Comparison of ENCODE assay signal across 7 cellular contexts in genomic region chr6:32700391-32701040, GRCh38.
DNase-seq lines count a peak whose midpoint lies in the region; ATAC-seq and TF ChIP-seq lines count a peak whose summit lies in the region.

No MANE protein-coding gene starts in this region.

- DNase-seq in ELF-1 (ENCODE audit: low read depth, low spot score) = peak; percentile 69
- peak; percentile 36 for DNase-seq in RPMI8226
- peak; percentile 74 for DNase-seq in cerebellar cortex (ENCODE audit: low spot score)
- DNase-seq in kidney glomerular epithelial cell (lab: John Stamatoyannopoulos, UW) = peak; percentile 58
- peak; percentile 10 for DNase-seq in stimulated activated naive CD8-positive, alpha-beta T cell treated with anti-CD3 and anti-CD28 coated beads, Interleukin-15, Interleukin-2, amounts not matched to agents 100 U/mL and 50 U/mL, for 24 hours
- DNase-seq in epidermal melanocyte (ENCODE audit: insufficient read length, low spot score) = no peak

- peak; percentile 72 for TF ChIP-seq RAD21 in Ishikawa (IDR thresholded peaks at IDR 0.05; ENCODE audit: low read depth)

- ATAC-seq in stimulated activated naive CD8-positive, alpha-beta T cell treated with anti-CD3 and anti-CD28 coated beads, Interleukin-15, Interleukin-2, amounts not matched to agents 100 U/mL and 50 U/mL, for 24 hours = no peak

- TF ChIP-seq EP300 in Ishikawa (IDR thresholded peaks at IDR 0.05; ENCODE audit: borderline replicate concordance) = no peak

TF ChIP-seq in Ishikawa, 13 proteins besides CTCF, POLR2A, EP300 and RAD21:
- TF ChIP-seq TAF1 (IDR thresholded peaks at IDR 0.05; ENCODE audit: low read depth) (no peak), USF1 (IDR thresholded peaks at IDR 0.05) (no peak), YY1 (IDR thresholded peaks at IDR 0.05; ENCODE audit: low read depth) (no peak), NFIC (IDR thresholded peaks at IDR 0.05) (no peak), FOXM1 (IDR thresholded peaks at IDR 0.05; ENCODE audit: borderline replicate concordance, low read depth) (no peak), MAX (IDR thresholded peaks at IDR 0.05) (no peak), REST (IDR thresholded peaks at IDR 0.05; ENCODE audit: low read depth) (no peak), TEAD4 (IDR thresholded peaks at IDR 0.05) (no peak), TCF12 (IDR thresholded peaks at IDR 0.05; ENCODE audit: low read depth) (no peak), CREB1 (IDR thresholded peaks at IDR 0.05; ENCODE audit: low read depth) (no peak), EGR1 (IDR thresholded peaks at IDR 0.05) (no peak), CEBPB (IDR thresholded peaks at IDR 0.05) (no peak), ZBTB7A (IDR thresholded peaks at IDR 0.05; ENCODE audit: low read depth) (no peak)
